20 cellular contexts compared by ENCODE assay signal in the genomic region with DNA sequence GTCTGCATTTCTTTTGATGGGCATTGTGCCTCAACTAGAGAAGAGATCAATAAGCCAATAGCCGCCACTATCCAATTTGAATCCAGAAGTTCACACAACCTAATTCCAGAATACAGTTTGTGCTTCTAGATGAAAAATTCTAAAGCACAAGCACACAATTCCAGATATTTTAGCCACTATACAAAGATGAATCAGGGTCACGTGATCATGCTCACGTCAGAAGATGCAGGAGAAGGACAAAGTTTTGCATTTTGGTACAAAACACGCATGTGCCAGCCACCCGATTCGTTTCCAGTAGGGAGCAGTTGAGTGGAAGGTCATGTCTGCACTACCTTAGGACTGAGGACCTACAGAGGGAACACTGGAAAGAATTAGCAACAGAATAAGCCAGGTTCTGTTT. TPM values are rescaled to one million over a fixed set of nuclear protein-coding genes. Genes with fewer than 3 reads are reported as not detected.
"Had no signal": no experiment of that assay in that cellular context is flagged by ENCODE, and none has a peak within 500 bp of the region (broad histone marks: within the 10 kb centered on the region; RNA-seq: fewer than 3 reads in every experiment).

No MANE protein-coding gene starts in this region.

- H3K36me3 Mint-ChIP-seq: naive thymus-derived CD4-positive, alpha-beta T cell had no signal

- H3K4me3 Mint-ChIP-seq: central memory CD8-positive, alpha-beta T cell; effector memory CD8-positive, alpha-beta T cell; naive thymus-derived CD4-positive, alpha-beta T cell; nephron progenitor cell had no signal

- FAIRE-seq: urothelium cell line had no signal

- H3K27ac ChIP-seq: epithelial cell of prostate, esophagus squamous epithelium, gastroesophageal sphincter, psoas muscle, sigmoid colon had no signal

- H3K4me1 Mint-ChIP-seq: central memory CD8-positive, alpha-beta T cell had no signal

- H3K4me1 ChIP-seq: gastroesophageal sphincter, psoas muscle, sigmoid colon had no signal

- ATAC-seq: effector memory CD8-positive, alpha-beta T cell; gastroesophageal sphincter; naive thymus-derived CD4-positive, alpha-beta T cell; psoas muscle had no signal

- H3K9me3 Mint-ChIP-seq: central memory CD8-positive, alpha-beta T cell; effector memory CD8-positive, alpha-beta T cell; nephron progenitor cell had no signal

- H3K36me3 ChIP-seq: esophagus squamous epithelium, gastroesophageal sphincter, sigmoid colon, stomach had no signal

- DNase-seq: effector memory CD8-positive, alpha-beta T cell; esophagus squamous epithelium; foreskin fibroblast; glutamatergic neuron; naive thymus-derived CD4-positive, alpha-beta T cell; nephron progenitor cell; psoas muscle; retina; sigmoid colon; stimulated activated CD4-positive, alpha-beta T cell treated with anti-CD3 and anti-CD28 coated beads, Interleukin-2, amount 100 ng/mL, for 24 hours; stimulated activated CD4-positive, alpha-beta T cell treated with anti-CD3 and anti-CD28 coated beads, Interleukin-4, amount 100 ng/mL, for 4 hours; stimulated activated naive CD4-positive, alpha-beta T cell; stomach; trophoblast cell had no signal

- H3K9me3 ChIP-seq: esophagus squamous epithelium, gastroesophageal sphincter, psoas muscle, sigmoid colon, stomach had no signal

- H3K4me3 ChIP-seq: esophagus squamous epithelium, gastroesophageal sphincter, lung, psoas muscle, sigmoid colon, skin epidermis, stomach had no signal

- H3K27ac Mint-ChIP-seq: effector memory CD8-positive, alpha-beta T cell; naive thymus-derived CD4-positive, alpha-beta T cell; nephron progenitor cell had no signal

- H3K27me3 ChIP-seq: esophagus squamous epithelium had no signal

RNA-seq across cellular contexts. Expression of gene KCNJ15, which starts 3.6 kb away (rescaled TPM):
- polyA plus RNA-seq: naive thymus-derived CD4-positive, alpha-beta T cell had no signal
